ENCODE assay signal across 8 cellular contexts in genomic region chr5:88142801-88143692, GRCh38.
DNase-seq lines count a peak whose midpoint lies in the region; ATAC-seq, FAIRE-seq and TF ChIP-seq lines count a peak whose summit lies in the region.

No MANE protein-coding gene starts in this region.

- H3K36me3 Mint-ChIP-seq in CD8-positive, alpha-beta memory T cell = no peaks in the 10 kb centered on the region

- H3K9me3 ChIP-seq in SK-N-MC (ENCODE audit: low read depth, low read length) = no peaks in the 10 kb centered on the region
- no peaks in the 10 kb centered on the region for H3K9me3 ChIP-seq in prostate gland
- H3K9me3 ChIP-seq in CD8-positive, alpha-beta memory T cell (ENCODE audit: low read length) = no peaks in the 10 kb centered on the region

- no peaks in the 10 kb centered on the region for H3K36me3 ChIP-seq in SK-N-MC (ENCODE audit: insufficient read depth, low read length)
- H3K36me3 ChIP-seq in prostate gland = no peaks in the 10 kb centered on the region
- no peaks in the 10 kb centered on the region for H3K36me3 ChIP-seq in CD8-positive, alpha-beta memory T cell (ENCODE audit: insufficient read depth, low read length)

- CTCF ChIA-PET in CD8-positive, alpha-beta memory T cell (lab: Charles Lee) = no interaction called here

- no peak for FAIRE-seq in HTR-8/SVneo (lab: Jason Lieb, UNC)

- no peak for ATAC-seq in GM21381 (IDR thresholded peaks at IDR 0.05; ENCODE audit: unreplicated experiment)

- POLR2A ChIA-PET in CD8-positive, alpha-beta memory T cell (lab: Charles Lee) = no interaction called here

- H3K4me3 ChIP-seq in SK-N-MC (peak overlapping the region; percentile 84), prostate gland (peak overlapping the region; percentile 9 to 36)
- H3K4me3 ChIP-seq in CD8-positive, alpha-beta memory T cell (ENCODE audit: low read length) = no peak overlapping the region

- DNase-seq in EH (ENCODE audit: low read depth) = peak; percentile 3
- no peak for DNase-seq in SK-N-MC (ENCODE audit: low read depth, low spot score)
- DNase-seq in head of caudate nucleus = peak in 32 of 42 donors; percentile 11 to 79 (median 46)
- no peak for DNase-seq in prostate gland (ENCODE audit: low spot score)
- DNase-seq in HTR-8/SVneo (ENCODE audit: insufficient read length, low spot score) = no peak
- DNase-seq in CD8-positive, alpha-beta memory T cell = no peak
- no peak for DNase-seq in AG08396 (ENCODE audit: low spot score)

- WGBS in prostate gland = 11% methylated on average over 20 of the region's 20 CpGs

- H3K27ac ChIP-seq in SK-N-MC = no peak overlapping the region
- H3K27ac ChIP-seq in prostate gland = no peak overlapping the region
- H3K27ac ChIP-seq in CD8-positive, alpha-beta memory T cell (ENCODE audit: low read depth, low read length) = no peak overlapping the region

- peaks cover 10 to 26% (median 19%) of the 10 kb centered on the region in 5 donors for H3K9me3 Mint-ChIP-seq in CD8-positive, alpha-beta memory T cell

- H3K4me1 Mint-ChIP-seq in CD8-positive, alpha-beta memory T cell = peaks cover 0 to 12% (median 0%) of the 10 kb centered on the region in 3 donors

- intact Hi-C loops in head of caudate nucleus (cut with DNase I) (loop anchor here (5.0 to 10.0 kb wide), 5 partner anchors 198 to 534 kb away; no protein-coding TSS in a partner anchor), prostate gland (cut with DNase I) (loop anchor here (5.0 kb wide), 2 partner anchors 534 to 549 kb away; no protein-coding TSS in a partner anchor)

- no peak for TF ChIP-seq POLR2A in prostate gland (IDR thresholded peaks at IDR 0.05)

- H3K9ac ChIP-seq in SK-N-MC (ENCODE audit: insufficient read length) = no peak overlapping the region

- H3K27me3 ChIP-seq in prostate gland (replicated peaks; ENCODE audit: insufficient read depth) = no peaks in the 10 kb centered on the region
- peaks cover 43% of the 10 kb centered on the region for H3K27me3 ChIP-seq in CD8-positive, alpha-beta memory T cell (ENCODE audit: insufficient read depth, low read length, poor library complexity, severe bottlenecking)

- no peak overlapping the region for H3K27ac Mint-ChIP-seq in CD8-positive, alpha-beta memory T cell

- no peak for TF ChIP-seq CTCF in prostate gland (IDR thresholded peaks at IDR 0.05)

- H3K27me3 Mint-ChIP-seq in CD8-positive, alpha-beta memory T cell = peaks cover 23 to 31% of the 10 kb centered on the region in 2 donors

- no peaks in the 10 kb centered on the region for H3K4me1 ChIP-seq in prostate gland (replicated peaks)
- peaks cover 32% of the 10 kb centered on the region for H3K4me1 ChIP-seq in CD8-positive, alpha-beta memory T cell (ENCODE audit: insufficient read depth, low read length)

- peak overlapping the region in 1 of 7 donors; percentile 61 for H3K4me3 Mint-ChIP-seq in CD8-positive, alpha-beta memory T cell

Comparison
In these comparisons a context has a peak if more than half of its experiments do, and no peak if none do; other contexts are left out.
1. DNase-seq: peak in EH (single experiment) and head of caudate nucleus (32 of 42); none in SK-N-MC (single experiment), prostate gland (single experiment), HTR-8/SVneo (single experiment), CD8-positive, alpha-beta memory T cell (0 of 5) and AG08396 (single experiment).